Comparison of ENCODE assay signal across 32 cellular contexts in the genomic region with DNA sequence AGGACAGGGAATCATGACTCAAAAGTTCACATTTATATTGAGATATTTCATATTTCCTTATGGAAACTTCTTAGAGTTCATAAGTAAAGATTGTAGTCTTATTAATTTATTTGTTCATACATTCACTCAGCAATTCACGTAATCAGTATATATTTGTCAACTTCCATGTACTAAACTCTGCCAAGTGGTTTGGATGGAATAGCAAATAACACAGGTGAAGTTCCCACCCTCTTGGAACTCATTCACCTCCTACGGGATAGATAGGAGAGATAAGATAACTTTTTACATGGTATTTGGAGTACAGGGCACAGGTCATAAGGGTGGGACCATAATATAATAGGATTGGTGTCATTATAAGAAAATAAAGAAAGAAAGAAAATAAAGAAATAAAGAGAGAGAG.
"Had no signal": no experiment of that assay in that cellular context is flagged by ENCODE, and none has a peak within 500 bp of the region (broad histone marks: within the 10 kb centered on the region; RNA-seq: fewer than 3 reads in every experiment).

No MANE protein-coding gene starts in this region.

- H3K27ac ChIP-seq: adrenal gland, ascending aorta, body of pancreas, brain microvascular endothelial cell, breast epithelium, cardiac muscle cell had no signal

- FAIRE-seq: astrocyte had no signal

- H3K4me1 ChIP-seq: adrenal gland, ascending aorta, body of pancreas, breast epithelium had no signal

- ATAC-seq: activated naive CD4-positive, alpha-beta T cell treated with anti-CD3 and anti-CD28 coated beads, Interleukin-2, amount 50 U/mL, for 72 hours; activated naive CD8-positive, alpha-beta T cell treated with anti-CD3 and anti-CD28 coated beads, Interleukin-2, amount 50 U/mL, for 24 hours; activated T-cell treated with anti-CD3 and anti-CD28 coated beads, Interleukin-2, amount 50 U/mL, for 4 hours; activated T-cell treated with anti-CD3 and anti-CD28 coated beads, Interleukin-2, amount 50 U/mL, for 72 hours; activated T-helper 17 cell treated with anti-CD3 and anti-CD28 coated beads, Interleukin-2, amount 50 U/mL, for 72 hours; body of pancreas had no signal

- H3K9me3 ChIP-seq: adrenal gland, ascending aorta, body of pancreas, breast epithelium had no signal

- H3K36me3 ChIP-seq: adrenal gland, ascending aorta, brain microvascular endothelial cell, breast epithelium, cardiac muscle cell had no signal

- H3K4me3 ChIP-seq: adrenal gland, ascending aorta, body of pancreas, breast epithelium, cardiac muscle cell had no signal

- H3K27me3 ChIP-seq: adrenal gland, ascending aorta, body of pancreas, brain microvascular endothelial cell, breast epithelium, cardiac muscle cell had no signal

- DNase-seq: activated effector memory CD4-positive, alpha-beta T cell treated with anti-CD3 and anti-CD28 coated beads, Interleukin-2, amount 50 U/mL, for 16 hours; activated effector memory CD4-positive, alpha-beta T cell treated with Interleukin-2 at 50 U/mL for 16 hours; activated gamma-delta T cell; activated gamma-delta T cell treated with Interleukin-2 at 50 U/mL for 16 hours; activated naive CD4-positive, alpha-beta T cell; activated naive CD4-positive, alpha-beta T cell treated with anti-CD3 and anti-CD28 coated beads for 36 hours; activated naive CD4-positive, alpha-beta T cell treated with anti-CD3 and anti-CD28 coated beads, Interleukin-2, amount 10 ng/mL, durations not matched to agents 7 days and 5 days; activated naive CD4-positive, alpha-beta T cell treated with anti-CD3 and anti-CD28 coated beads, Interleukin-2, amount 50 U/mL, for 16 hours; activated naive CD4-positive, alpha-beta T cell treated with Interleukin-2 at 50 U/mL for 16 hours; activated naive CD8-positive, alpha-beta T cell treated with anti-CD3 and anti-CD28 coated beads for 36 hours; activated naive CD8-positive, alpha-beta T cell treated with anti-CD3 and anti-CD28 coated beads, Interleukin-2, amount 10 ng/mL, durations not matched to agents 7 days and 5 days; activated naive CD8-positive, alpha-beta T cell treated with anti-CD3 and anti-CD28 coated beads, Interleukin-2, amount 50 U/mL, for 24 hours; activated T-cell treated with anti-CD3 and anti-CD28 coated beads, Interleukin-2, amount 50 U/mL, for 24 hours; activated T-cell treated with anti-CD3 and anti-CD28 coated beads, Interleukin-2, amount 50 U/mL, for 4 hours; activated T-cell treated with anti-CD3 and anti-CD28 coated beads, Interleukin-2, amount 50 U/mL, for 48 hours; activated T-cell treated with anti-CD3 and anti-CD28 coated beads, Interleukin-2, amount 50 U/mL, for 72 hours; adrenal gland; amniotic stem cell; amygdala; anterior cingulate cortex; aorta; body of pancreas; brain microvascular endothelial cell; caudate nucleus; central memory CD4-positive, alpha-beta T cell; cerebellar nuclear complex had no signal
